24 cellular contexts compared by ENCODE assay signal in genomic region chr4:82773049-82773448, GRCh38.
"Had no signal": no experiment of that assay in that cellular context is flagged by ENCODE, and none has a peak within 500 bp of the region (broad histone marks: within the 10 kb centered on the region; RNA-seq: fewer than 3 reads in every experiment).

No MANE protein-coding gene starts in this region.

- H3K4me1 ChIP-seq: foreskin keratinocyte, upper lobe of right lung had no signal

- H3K36me3 ChIP-seq: sigmoid colon, thyroid gland, upper lobe of right lung had no signal

- H2AFZ ChIP-seq: hepatocyte had no signal

- H3K4me3 Mint-ChIP-seq: activated CD8-positive, alpha-beta T cell treated with anti-CD3 and anti-CD28 coated beads, Interleukin-2, amount 10 ng/mL, durations not matched to agents 7 days and 5 days; activated naive CD4-positive, alpha-beta T cell treated with anti-CD3 and anti-CD28 coated beads, Interleukin-2, amount 50 U/mL, for 24 hours; natural killer cell treated with Interleukin-12 subunit alpha and Interleukin-12 subunit beta and Interleukin-15 and Interleukin-18, amount 100 ng/mL, for 72 hours; stimulated activated naive B cell treated with anti-CD40 and anti-IgM and Interleukin-4, amounts not matched to agents 10 μg/mL and 1 μg/mL and 100 μg/mL, for 72 hours; T-cell had no signal

- DNase-seq: activated CD4-positive, alpha-beta T cell treated with anti-CD3 and anti-CD28 coated beads for 1 hour; activated CD4-positive, alpha-beta T cell treated with anti-CD3 and anti-CD28 coated beads, Interleukin-2, amount 50 U/mL, for 1 hour; activated CD8-positive, alpha-beta T cell treated with anti-CD3 and anti-CD28 coated beads, Interleukin-2, amount 10 ng/mL, durations not matched to agents 7 days and 5 days; activated gamma-delta T cell treated with Interleukin-2 at 50 U/mL for 16 hours; cerebellar nuclear complex; cortex of kidney; effector CD4-positive, alpha-beta T cell; foreskin keratinocyte; left ventricle myocardium superior; mammary epithelial cell; occipital lobe; retina; sigmoid colon; stimulated activated CD4-positive, alpha-beta T cell treated with anti-CD3 and anti-CD28 coated beads, Interleukin-15, amount 100 ng/mL, for 24 hours; stimulated activated CD8-positive, alpha-beta memory T cell treated with anti-CD3 and anti-CD28 coated beads, Interleukin-4, amount 100 ng/mL, for 48 hours; stimulated activated naive B cell treated with anti-CD40 and anti-IgM and Interleukin-4, amounts not matched to agents 10 μg/mL and 1 μg/mL and 100 μg/mL, for 72 hours; T-cell; T-helper 9 cell; thyroid gland; upper lobe of right lung had no signal

- H3K9me3 ChIP-seq: sigmoid colon, thyroid gland, upper lobe of right lung had no signal

- H3K4me1 Mint-ChIP-seq: activated naive CD4-positive, alpha-beta T cell treated with anti-CD3 and anti-CD28 coated beads, Interleukin-2, amount 50 U/mL, for 24 hours; stimulated activated naive B cell treated with anti-CD40 and anti-IgM and Interleukin-4, amounts not matched to agents 10 μg/mL and 1 μg/mL and 100 μg/mL, for 72 hours; T-cell had no signal

- H3K27me3 Mint-ChIP-seq: natural killer cell treated with Interleukin-12 subunit alpha and Interleukin-12 subunit beta and Interleukin-15 and Interleukin-18, amount 100 ng/mL, for 72 hours had no signal

- ATAC-seq: activated CD8-positive, alpha-beta T cell treated with anti-CD3 and anti-CD28 coated beads, Interleukin-2, amount 10 ng/mL, durations not matched to agents 7 days and 5 days; left ventricle myocardium superior; stimulated activated naive B cell treated with anti-CD40 and anti-IgM and Interleukin-4, amounts not matched to agents 10 μg/mL and 1 μg/mL and 100 μg/mL, for 72 hours; T-cell; upper lobe of right lung had no signal

- H3K9me3 Mint-ChIP-seq: activated naive CD4-positive, alpha-beta T cell treated with anti-CD3 and anti-CD28 coated beads, Interleukin-2, amount 50 U/mL, for 24 hours; natural killer cell treated with Interleukin-12 subunit alpha and Interleukin-12 subunit beta and Interleukin-15 and Interleukin-18, amount 100 ng/mL, for 72 hours; stimulated activated naive B cell treated with anti-CD40 and anti-IgM and Interleukin-4, amounts not matched to agents 10 μg/mL and 1 μg/mL and 100 μg/mL, for 72 hours; T-cell had no signal

- H3K79me2 ChIP-seq: hepatocyte had no signal

- H3K27me3 ChIP-seq: foreskin keratinocyte, hepatocyte, sigmoid colon, thyroid gland, upper lobe of right lung had no signal

- H3K27ac Mint-ChIP-seq: activated CD8-positive, alpha-beta T cell treated with anti-CD3 and anti-CD28 coated beads, Interleukin-2, amount 10 ng/mL, durations not matched to agents 7 days and 5 days; activated naive CD4-positive, alpha-beta T cell treated with anti-CD3 and anti-CD28 coated beads, Interleukin-2, amount 50 U/mL, for 24 hours; natural killer cell treated with Interleukin-12 subunit alpha and Interleukin-12 subunit beta and Interleukin-15 and Interleukin-18, amount 100 ng/mL, for 72 hours; stimulated activated naive B cell treated with anti-CD40 and anti-IgM and Interleukin-4, amounts not matched to agents 10 μg/mL and 1 μg/mL and 100 μg/mL, for 72 hours; T-cell had no signal

- H3K27ac ChIP-seq: foreskin keratinocyte, hepatocyte, sigmoid colon, thyroid gland, upper lobe of right lung had no signal

- H3K4me2 ChIP-seq: hepatocyte, smooth muscle cell had no signal

- H3K36me3 Mint-ChIP-seq: activated naive CD4-positive, alpha-beta T cell treated with anti-CD3 and anti-CD28 coated beads, Interleukin-2, amount 50 U/mL, for 24 hours; natural killer cell treated with Interleukin-12 subunit alpha and Interleukin-12 subunit beta and Interleukin-15 and Interleukin-18, amount 100 ng/mL, for 72 hours; stimulated activated naive B cell treated with anti-CD40 and anti-IgM and Interleukin-4, amounts not matched to agents 10 μg/mL and 1 μg/mL and 100 μg/mL, for 72 hours; T-cell had no signal

- H3K4me3 ChIP-seq: hepatocyte, sigmoid colon, smooth muscle cell, thyroid gland, upper lobe of right lung had no signal
